Comparison of ENCODE assay signal across 7 cellular contexts in the genomic region with DNA sequence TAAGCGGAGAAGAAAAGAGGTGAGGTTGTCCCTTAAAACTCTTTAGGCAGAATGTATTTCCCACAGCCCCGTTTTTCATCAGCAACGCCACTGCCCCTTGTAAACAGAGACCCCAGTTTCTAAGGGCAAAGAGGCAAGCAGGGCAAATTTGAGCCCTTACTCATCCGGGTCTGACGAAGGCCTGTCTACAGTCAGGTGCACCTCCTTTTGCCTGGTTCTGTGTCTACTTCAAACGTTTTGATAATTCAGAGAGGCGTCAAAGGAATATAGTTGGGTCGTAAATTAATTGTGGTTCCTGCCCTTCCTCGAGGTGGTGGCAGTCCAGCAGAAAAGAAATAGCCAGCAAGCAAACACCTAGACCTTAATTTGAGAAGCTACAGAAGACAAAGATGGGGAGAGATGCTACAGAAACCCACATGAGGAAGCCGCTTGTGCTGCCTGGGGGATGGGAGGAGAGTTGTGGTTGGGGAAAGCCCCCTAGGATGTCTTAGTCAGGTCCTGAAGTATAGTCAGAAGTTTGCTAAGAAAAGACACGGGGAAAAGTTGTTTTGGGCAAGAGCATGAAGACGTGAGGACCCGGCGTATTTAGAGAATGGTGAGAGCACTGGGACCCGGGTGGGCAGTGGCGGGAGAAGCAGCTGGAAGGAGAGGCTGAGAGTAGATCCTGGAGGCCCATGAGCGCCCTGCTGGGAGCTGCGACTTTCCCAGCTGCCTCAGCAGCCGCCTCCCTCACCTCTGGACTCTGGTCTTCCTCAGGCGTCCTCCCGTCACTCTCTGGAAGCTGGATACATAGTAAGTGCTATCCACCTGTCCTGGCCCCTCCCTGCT. TPM values are rescaled to one million over a fixed set of nuclear protein-coding genes. Genes with fewer than 3 reads are reported as not detected.
DNase-seq lines count a peak whose midpoint lies in the region; ATAC-seq and TF ChIP-seq lines count a peak whose summit lies in the region.

No MANE protein-coding gene starts in this region.

- intact Hi-C loops in ovary (cut with DNase I) = loop anchor here in 1 of 4 donors (5.0 kb wide), 1 partner anchor 37 kb away; the partner anchor contains the start of gene SRCAP

- peaks cover 55% of the 10 kb centered on the region for H3K4me1 Mint-ChIP-seq in activated CD4-positive, alpha-beta T cell treated with anti-CD3 and anti-CD28 coated beads, Interleukin-2, amount 10 ng/mL, durations not matched to agents 7 days and 5 days

- 30 to 42% (median 33%) methylated on average over 21 of the region's 21 CpGs for WGBS in ovary, 3 donors
- WGBS in urinary bladder = 49% methylated on average over 21 of the region's 21 CpGs

- DNase-seq in HT-29 (ENCODE audit: low spot score) (peak; percentile 22), ovary (peak in 2 of 5 donors; percentile 28), medulla oblongata (ENCODE audit: extremely low spot score) (no peak)
- DNase-seq in activated CD4-positive, alpha-beta T cell treated with anti-CD3 and anti-CD28 coated beads, Interleukin-2, amount 10 ng/mL, durations not matched to agents 7 days and 5 days = peak; percentile 79
- peak; percentile 76 for DNase-seq in effector CD4-positive, alpha-beta T cell

- H3K27me3 ChIP-seq in ovary = no peaks in the 10 kb centered on the region

- H3K36me3 ChIP-seq in ovary (no peaks in the 10 kb centered on the region), urinary bladder (ENCODE audit: insufficient read depth) (peaks cover 9% of the 10 kb centered on the region)

- peak overlapping the region; percentile 70 for H3K4me3 ChIP-seq in ovary
- peak overlapping the region; percentile 87 for H3K4me3 ChIP-seq in urinary bladder (ENCODE audit: low read depth, low read length)

- TF ChIP-seq EP300 in ovary (IDR thresholded peaks at IDR 0.05) = no peak

- peak overlapping the region; percentile 89 for H3K27ac Mint-ChIP-seq in activated CD4-positive, alpha-beta T cell treated with anti-CD3 and anti-CD28 coated beads, Interleukin-2, amount 10 ng/mL, durations not matched to agents 7 days and 5 days

- no peak for ATAC-seq in HG03442 (IDR thresholded peaks at IDR 0.05; ENCODE audit: unreplicated experiment)

- peak overlapping the region; percentile 88 for H3K4me3 Mint-ChIP-seq in activated CD4-positive, alpha-beta T cell treated with anti-CD3 and anti-CD28 coated beads, Interleukin-2, amount 10 ng/mL, durations not matched to agents 7 days and 5 days

- TF ChIP-seq CTCF in ovary (IDR thresholded peaks at IDR 0.05) = no peak

- no peaks in the 10 kb centered on the region for H3K9me3 Mint-ChIP-seq in activated CD4-positive, alpha-beta T cell treated with anti-CD3 and anti-CD28 coated beads, Interleukin-2, amount 10 ng/mL, durations not matched to agents 7 days and 5 days

- H3K27ac ChIP-seq in ovary (peak overlapping the region in 1 of 2 donors; percentile 97), urinary bladder (ENCODE audit: low read depth) (no peak overlapping the region)

- TF ChIP-seq POLR2A in ovary (IDR thresholded peaks at IDR 0.05) = no peak

- peaks cover 54% of the 10 kb centered on the region for H3K36me3 Mint-ChIP-seq in activated CD4-positive, alpha-beta T cell treated with anti-CD3 and anti-CD28 coated beads, Interleukin-2, amount 10 ng/mL, durations not matched to agents 7 days and 5 days (ENCODE audit: low read depth)

- H3K27me3 Mint-ChIP-seq in activated CD4-positive, alpha-beta T cell treated with anti-CD3 and anti-CD28 coated beads, Interleukin-2, amount 10 ng/mL, durations not matched to agents 7 days and 5 days = no peaks in the 10 kb centered on the region

- POLR2A ChIA-PET in activated CD4-positive, alpha-beta T cell treated with anti-CD3 and anti-CD28 coated beads, Interleukin-2, amount 10 ng/mL, durations not matched to agents 7 days and 5 days (lab: Charles Lee) = no interaction called here

- H3K4me1 ChIP-seq in ovary (ENCODE audit: insufficient read depth) = peaks cover 11% of the 10 kb centered on the region
- H3K4me1 ChIP-seq in urinary bladder (ENCODE audit: insufficient read depth) = no peaks in the 10 kb centered on the region

- no peaks in the 10 kb centered on the region for H3K9me3 ChIP-seq in ovary

- CTCF ChIA-PET in activated CD4-positive, alpha-beta T cell treated with anti-CD3 and anti-CD28 coated beads, Interleukin-2, amount 10 ng/mL, durations not matched to agents 7 days and 5 days (lab: Charles Lee) = interaction anchor here (1.0 to 3.3 kb wide), 7 partner anchors 10 to 48 kb away, joined by 3 to 16 read pairs (median 8); partner anchors contain the start of gene PRR14

RNA-seq across cellular contexts. Expression of gene FBRS, which starts 2.4 kb away (rescaled TPM):
- 33.6 and 38.0 TPM in 2 replicates for total RNA-seq in HT-29 (2014; rRNA removed; shearing (Covaris generic))
- 100 to 1,000 TPM in 1 of 2 experiments, 10 to 100 TPM in 1; 88.9 to 109 TPM for total RNA-seq in activated CD4-positive, alpha-beta T cell treated with anti-CD3 and anti-CD28 coated beads, Interleukin-2, amount 10 ng/mL, durations not matched to agents 7 days and 5 days
- total RNA-seq in ovary (10 to 100 TPM; 22.5 to 75.6 (median 63.0) TPM), urinary bladder (18.8 TPM)
- polyA plus RNA-seq in ovary (10 to 100 TPM; 15.6 to 45.6 TPM), urinary bladder (52.3 TPM)

RNA-seq across cellular contexts. Expression of gene PRR14, which starts 9.9 kb away (rescaled TPM):
- total RNA-seq in HT-29 (2014; rRNA removed; shearing (Covaris generic)) = 20.8 and 22.9 TPM in 2 replicates
- 10 to 100 TPM; 78.6 to 80.1 TPM for total RNA-seq in activated CD4-positive, alpha-beta T cell treated with anti-CD3 and anti-CD28 coated beads, Interleukin-2, amount 10 ng/mL, durations not matched to agents 7 days and 5 days
- total RNA-seq in ovary = 10 to 100 TPM; 20.6 to 76.2 (median 50.3) TPM
- 10 to 100 TPM; 37.1 to 52.4 TPM for polyA plus RNA-seq in ovary
- 6.9 TPM for total RNA-seq in urinary bladder
- 55.3 TPM for polyA plus RNA-seq in urinary bladder

RNA-seq across cellular contexts. Expression of gene SRCAP, which starts 38.3 kb away (rescaled TPM):
- total RNA-seq in HT-29 (2014; rRNA removed; shearing (Covaris generic)) = 33.2 and 46.2 TPM in 2 replicates
- total RNA-seq in activated CD4-positive, alpha-beta T cell treated with anti-CD3 and anti-CD28 coated beads, Interleukin-2, amount 10 ng/mL, durations not matched to agents 7 days and 5 days = 10 to 100 TPM; 81.7 to 86.1 TPM
- 10 to 100 TPM; 11.4 to 73.1 (median 55.1) TPM for total RNA-seq in ovary
- polyA plus RNA-seq in ovary = 10 to 100 TPM; 13.5 to 20.9 TPM
- 15.0 TPM for total RNA-seq in urinary bladder
- 20.3 TPM for polyA plus RNA-seq in urinary bladder

RNA-seq across cellular contexts. Expression of gene ZNF689, which starts 50.4 kb away (rescaled TPM):
- 4.9 and 7.7 TPM in 2 replicates for total RNA-seq in HT-29 (2014; rRNA removed; shearing (Covaris generic))
- total RNA-seq in activated CD4-positive, alpha-beta T cell treated with anti-CD3 and anti-CD28 coated beads, Interleukin-2, amount 10 ng/mL, durations not matched to agents 7 days and 5 days = 10 to 100 TPM; 12.8 to 13.8 TPM
- total RNA-seq in ovary = 10 to 100 TPM in 5 of 7 donors, 1 to 10 TPM in 2; 6.2 to 13.2 (median 11.6) TPM
- 1 to 10 TPM; 6.9 to 8.8 TPM for polyA plus RNA-seq in ovary
- total RNA-seq in urinary bladder = 5.6 TPM
- 8.8 TPM for polyA plus RNA-seq in urinary bladder
